Comparison of ENCODE assay signal across 11 cellular contexts in genomic region chr10:24240001-24240751, GRCh38. TPM values are rescaled to one million over a fixed set of nuclear protein-coding genes. Genes with fewer than 3 reads are reported as not detected.
A peak's percentile ranks its signal among the peaks of the same experiment; 100 is the strongest.
DNase-seq lines count a peak whose midpoint lies in the region; ATAC-seq, FAIRE-seq and TF ChIP-seq lines count a peak whose summit lies in the region.
"Had no signal": no experiment of that assay in that cellular context is flagged by ENCODE, and none has a peak within 500 bp of the region (broad histone marks: within the 10 kb centered on the region; RNA-seq: fewer than 3 reads in every experiment).

No MANE protein-coding gene starts in this region.

- CTCF ChIA-PET in HEK293 (lab: Yijun Ruan, JAX) = interaction anchor here (0.6 kb wide), 1 partner anchor 32 kb away, joined by 4 read pairs; no protein-coding TSS in a partner anchor
- CTCF ChIA-PET in K562 (lab: Yijun Ruan, JAX; ENCODE audit: low intra/inter-chr PET ratio) = no interaction called here

- TF ChIP-seq EP300 in K562 (IDR thresholded peaks at IDR 0.05; ENCODE audit: low read length) (no peak), stomach (IDR thresholded peaks at IDR 0.05) (no peak)

- H2AFZ ChIP-seq in K562 (ENCODE audit: low read depth, low read length) = no peak overlapping the region

- H4K20me1 ChIP-seq in K562 (replicated peaks; ENCODE audit: control insufficient read depth, insufficient read depth, low read length) = no peaks in the 10 kb centered on the region

- BruUV-seq in K562 (replicated peaks; lab: Mats Ljungman, UMichigan) = no TSS peak

- TF ChIP-seq CTCF in HEK293 (tag by site-specific recombination; IDR thresholded peaks at IDR 0.05) = no peak
- TF ChIP-seq CTCF in K562 (IDR thresholded peaks at IDR 0.05 in 2 of 3, conservative IDR thresholded peaks at IDR 0.05 in 1 of 3; ENCODE audit: insufficient read depth in 2 of 3, low read depth in 1 of 3, low read length in 3 of 3) = no peak
- TF ChIP-seq CTCF in right lobe of liver (IDR thresholded peaks at IDR 0.05) = no peak
- TF ChIP-seq CTCF in stomach (IDR thresholded peaks at IDR 0.05) = no peak

- intact Hi-C loops in K562 (cut with micrococcal nuclease) (no loop called here), right lobe of liver (cut with DNase I) (no loop called here), stomach (cut with DNase I; ENCODE audit: low total_unique reads) (no loop called here)

- H3K27ac ChIP-seq in HEK293 (ENCODE audit: extremely low read depth, low read depth, low read length) (no peak overlapping the region), K562 (ENCODE audit: extremely low read depth, low read depth, low read length) (no peak overlapping the region), right lobe of liver (no peak overlapping the region), stomach (peak overlapping the region in 3 of 5 donors; percentile 9 to 68 (median 18))

- no peak overlapping the region for H3K9ac ChIP-seq in K562 (ENCODE audit: insufficient read depth in 1 of 2, low read depth in 2 of 2, low read length in 2 of 2)

- H3K4me3 ChIP-seq in HEK293 (ENCODE audit: low read depth, low read length) (peak overlapping the region; percentile 38), K562 (no peak overlapping the region), right lobe of liver (no peak overlapping the region), stomach (peak overlapping the region in 1 of 4 donors; percentile 38)
- H3K4me3 ChIP-seq: GM12878 had no signal

- H3K36me3 ChIP-seq in HEK293 (ENCODE audit: control insufficient read depth in 2 of 2, insufficient read depth in 1 of 2, low read length in 2 of 2) (no peaks in the 10 kb centered on the region), K562 (ENCODE audit: control insufficient read depth, insufficient read depth, low read length) (no peaks in the 10 kb centered on the region), right lobe of liver (no peaks in the 10 kb centered on the region), stomach (no peaks in the 10 kb centered on the region)

- H3K9me3 ChIP-seq in HEK293 (ENCODE audit: control insufficient read depth, insufficient read depth, low read depth, low read length) = no peaks in the 10 kb centered on the region
- no peaks in the 10 kb centered on the region for H3K9me3 ChIP-seq in K562 (replicated peaks; ENCODE audit: control insufficient read depth, insufficient read depth, low read depth, low read length)
- no peaks in the 10 kb centered on the region for H3K9me3 ChIP-seq in right lobe of liver
- no peaks in the 10 kb centered on the region for H3K9me3 ChIP-seq in stomach

- POLR2A ChIA-PET in HEK293 (lab: Yijun Ruan, JAX) (no interaction called here), K562 (lab: Yijun Ruan, JAX) (no interaction called here)

- no peak for TF ChIP-seq POLR2A in K562 (conservative IDR thresholded peaks at IDR 0.05)
- TF ChIP-seq POLR2A in right lobe of liver (IDR thresholded peaks at IDR 0.05) = no peak
- TF ChIP-seq POLR2A in stomach (IDR thresholded peaks at IDR 0.05) = no peak

- H3K9me1 ChIP-seq in K562 (ENCODE audit: control insufficient read depth, insufficient read depth, low read length) = no peaks in the 10 kb centered on the region

- WGBS in K562 (ENCODE audit: insufficient coverage, low coverage, missing lambda C conversion rate) = 2% methylated on average over 8 of the region's 8 CpGs
- WGBS in right lobe of liver (ENCODE audit: insufficient coverage, low coverage, low lambda C conversion rate, missing lambda C conversion rate) = 26% methylated on average over 8 of the region's 8 CpGs
- 35 to 58% (median 39%) methylated on average over 8 of the region's 8 CpGs for WGBS in stomach, 5 donors

- H3K4me1 ChIP-seq in HEK293 (ENCODE audit: control insufficient read depth, insufficient read depth, low read length) (peaks cover 15% of the 10 kb centered on the region), K562 (replicated peaks in 1 of 2; ENCODE audit: control insufficient read depth in 2 of 2, insufficient read depth in 2 of 2, low read length in 2 of 2) (no peaks in the 10 kb centered on the region), right lobe of liver (no peaks in the 10 kb centered on the region), stomach (peaks cover 0 to 34% (median 19%) of the 10 kb centered on the region in 4 donors)

- DNase-seq in K562 (ENCODE audit: extremely low read depth in 1 of 4, low spot score in 3 of 4) (no peak), right lobe of liver (no peak), stomach (no peak), NCI-H345 treated with DMSO at 0.1 percent for 48 hours (lab: John Stamatoyannopoulos, UW; ENCODE audit: unreplicated experiment) (no peak), NCI-H2227 treated with DMSO at 0.1 percent for 48 hours (lab: John Stamatoyannopoulos, UW) (no peak)
- DNase-seq: activated T-cell treated with anti-CD3 and anti-CD28 coated beads, Interleukin-2, amount 50 U/mL, for 72 hours had no signal

- H3K79me2 ChIP-seq in K562 (ENCODE audit: control insufficient read depth, insufficient read depth, low read length) = no peaks in the 10 kb centered on the region

- in situ Hi-C loops in K562 (cut with MboI) = no loop called here

- H3K27me3 ChIP-seq in K562 (ENCODE audit: control insufficient read depth in 2 of 2, insufficient read depth in 2 of 2, low read length in 2 of 2) = peaks cover 0 to 2% of the 10 kb centered on the region in 2 experiments; a peak in 2 of 5 replicates
- H3K27me3 ChIP-seq in right lobe of liver = no peaks in the 10 kb centered on the region
- no peaks in the 10 kb centered on the region for H3K27me3 ChIP-seq in stomach

- no peak for FAIRE-seq in K562 (lab: Jason Lieb, UNC)
- FAIRE-seq: GM12878 had no signal

- no peak overlapping the region for H3K4me2 ChIP-seq in K562 (ENCODE audit: insufficient read depth, low read length)

- TF ChIP-seq RAD21 in K562 (CRISPR knock-in tag; conservative IDR thresholded peaks at IDR 0.05 in 1 of 2, IDR thresholded peaks at IDR 0.05 in 1 of 2) = no peak

- ATAC-seq in K562 (no peak), right lobe of liver (peak in 3 of 4 donors; percentile 22 to 56 (median 40)), GM21390 (IDR thresholded peaks at IDR 0.05; ENCODE audit: unreplicated experiment) (no peak), GM18517 (IDR thresholded peaks at IDR 0.05; ENCODE audit: unreplicated experiment) (no peak)
- ATAC-seq: activated T-cell treated with anti-CD3 and anti-CD28 coated beads, Interleukin-2, amount 50 U/mL, for 72 hours; GM12878 had no signal

TF ChIP-seq in HEK293, 187 proteins besides CTCF, POLR2A, EP300 and RAD21:
- TF ChIP-seq, protein P1, sequence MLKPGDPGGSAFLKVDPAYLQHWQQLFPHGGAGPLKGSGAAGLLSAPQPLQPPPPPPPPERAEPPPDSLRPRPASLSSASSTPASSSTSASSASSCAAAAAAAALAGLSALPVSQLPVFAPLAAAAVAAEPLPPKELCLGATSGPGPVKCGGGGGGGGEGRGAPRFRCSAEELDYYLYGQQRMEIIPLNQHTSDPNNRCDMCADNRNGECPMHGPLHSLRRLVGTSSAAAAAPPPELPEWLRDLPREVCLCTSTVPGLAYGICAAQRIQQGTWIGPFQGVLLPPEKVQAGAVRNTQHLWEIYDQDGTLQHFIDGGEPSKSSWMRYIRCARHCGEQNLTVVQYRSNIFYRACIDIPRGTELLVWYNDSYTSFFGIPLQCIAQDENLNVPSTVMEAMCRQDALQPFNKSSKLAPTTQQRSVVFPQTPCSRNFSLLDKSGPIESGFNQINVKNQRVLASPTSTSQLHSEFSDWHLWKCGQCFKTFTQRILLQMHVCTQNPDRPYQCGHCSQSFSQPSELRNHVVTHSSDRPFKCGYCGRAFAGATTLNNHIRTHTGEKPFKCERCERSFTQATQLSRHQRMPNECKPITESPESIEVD (tag by site-specific recombination; IDR thresholded peaks at IDR 0.05) = peak; percentile 48; the same call in 1 of the 2 replicates
- TF ChIP-seq KLF7 (tag by site-specific recombination; IDR thresholded peaks at IDR 0.05; ENCODE audit: borderline replicate concordance) = no peak

TF ChIP-seq in K562, 482 proteins besides CTCF, POLR2A, EP300 and RAD21:
- TF ChIP-seq RBM25 (IDR thresholded peaks at IDR 0.05; ENCODE audit: low read depth, low read length, severe bottlenecking) (peak; percentile 15), PRPF4 (IDR thresholded peaks at IDR 0.05; ENCODE audit: insufficient read depth, low read depth, low read length, poor library complexity, severe bottlenecking) (no peak)
- TF ChIP-seq, protein P2, sequence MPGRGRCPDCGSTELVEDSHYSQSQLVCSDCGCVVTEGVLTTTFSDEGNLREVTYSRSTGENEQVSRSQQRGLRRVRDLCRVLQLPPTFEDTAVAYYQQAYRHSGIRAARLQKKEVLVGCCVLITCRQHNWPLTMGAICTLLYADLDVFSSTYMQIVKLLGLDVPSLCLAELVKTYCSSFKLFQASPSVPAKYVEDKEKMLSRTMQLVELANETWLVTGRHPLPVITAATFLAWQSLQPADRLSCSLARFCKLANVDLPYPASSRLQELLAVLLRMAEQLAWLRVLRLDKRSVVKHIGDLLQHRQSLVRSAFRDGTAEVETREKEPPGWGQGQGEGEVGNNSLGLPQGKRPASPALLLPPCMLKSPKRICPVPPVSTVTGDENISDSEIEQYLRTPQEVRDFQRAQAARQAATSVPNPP (IDR thresholded peaks at IDR 0.05; ENCODE audit: borderline replicate concordance, insufficient read depth, insufficient read length) = no peak

RNA-seq across cellular contexts. Expression of gene KIAA1217, which starts 31.2 kb away (rescaled TPM):
- total RNA-seq in K562 (2011; cell fraction: chromatin; rRNA removed; ENCODE audit: low replicate concordance) = not detected in 2 replicates
- 0.39 TPM in 1 of 2 replicates, not detected in the other for total RNA-seq in K562 (2011; cell fraction: nucleolus; rRNA removed)
- not detected in 2 replicates for total RNA-seq in K562 (2011; cell fraction: nucleoplasm; rRNA removed)
- not detected in 2 replicates for total RNA-seq in K562 (2014; rRNA removed)
- not detected in 2 replicates for total RNA-seq in K562 (2014; rRNA removed; fragmentation: Illumina TruSeq; extraction: Trizol)
- not detected in 2 replicates for total RNA-seq in K562 (2015; rRNA removed; fragmentation: Illumina TruSeq; extraction: Trizol)
- 0.04 and 0.20 TPM in 2 replicates for total RNA-seq in K562 (2021)
- not detected in 2 replicates for polyA plus RNA-seq in K562 (2011; rRNA removed)
- polyA plus RNA-seq in K562 (2011; cell fraction: cytosol; rRNA removed) = not detected in 2 replicates
- polyA plus RNA-seq in K562 (2011; cell fraction: nucleus; rRNA removed) = not detected in 2 replicates
- 0.01 and 0.03 TPM in 2 replicates for polyA plus RNA-seq in K562 (2012)
- not detected in 2 replicates for polyA plus RNA-seq in K562 (2014; fragmentation: Illumina TruSeq; extraction: Trizol)
- polyA plus RNA-seq in K562 (2014; fragmentation: Nextera tagmentation; extraction: Ambion mirVana) = not detected
- polyA plus RNA-seq in K562 (2014; rRNA removed) = not detected in 2 replicates
- polyA minus RNA-seq in K562 (2011; rRNA and poly(A)+ RNA removed) = not detected in 2 replicates
- polyA minus RNA-seq in K562 (2011; cell fraction: cytosol; rRNA and poly(A)+ RNA removed) = not detected in 2 replicates
- not detected in 2 replicates for polyA minus RNA-seq in K562 (2011; cell fraction: nucleus; rRNA and poly(A)+ RNA removed)
- 10 to 100 TPM; 10.4 to 25.5 (median 14.9) TPM for total RNA-seq in right lobe of liver
- total RNA-seq in stomach = 100 to 1,000 TPM in 1 of 5 donors, 10 to 100 TPM in 4; 17.7 to 112 (median 31.8) TPM
- 10 to 100 TPM in 1 of 3 donors, 1 to 10 TPM in 2; 6.2 to 13.4 (median 8.6) TPM for polyA plus RNA-seq in stomach
- polyA plus RNA-seq: IgD-negative memory B cell had no signal

Comparison
In these comparisons a context has a peak if more than half of its experiments do, and no peak if none do; other contexts are left out.
1. H3K27ac ChIP-seq: peak in stomach (3 of 5); none in HEK293 (single experiment), K562 (single experiment) and right lobe of liver (0 of 3).
2. ATAC-seq: peak in right lobe of liver (3 of 4); none in K562 (single experiment), GM21390 (single experiment) and GM18517 (single experiment).
3. RNA of gene KIAA1217, which starts 31.2 kb away (total RNA-seq): 17.7 to 112 TPM in stomach and 10.4 to 25.5 TPM in right lobe of liver; 0.04 to 0.39 TPM in K562; every median in the first group is over 4 times any median in the second.